ENCODE assay signal across 27 cellular contexts in genomic region chr2:26478366-26478765, GRCh38. TPM values are rescaled to one million over a fixed set of nuclear protein-coding genes. Genes with fewer than 3 reads are reported as not detected.
"Had no signal": no experiment of that assay in that cellular context is flagged by ENCODE, and none has a peak within 500 bp of the region (broad histone marks: within the 10 kb centered on the region; RNA-seq: fewer than 3 reads in every experiment).

No MANE protein-coding gene starts in this region.

- H3K4me3 ChIP-seq: coronary artery, esophagus muscularis mucosa, gastroesophageal sphincter, heart right ventricle, lung, neural progenitor cell, sigmoid colon, skin epidermis, spleen, transverse colon, upper lobe of right lung, uterus had no signal

- H3K4me1 ChIP-seq: foreskin keratinocyte, parathyroid adenoma, sigmoid colon, transverse colon, upper lobe of right lung, uterus had no signal

- ATAC-seq: naive thymus-derived CD4-positive, alpha-beta T cell; stimulated activated naive B cell treated with anti-CD40 and anti-IgM and Interleukin-4, amounts not matched to agents 10 μg/mL and 1 μg/mL and 100 μg/mL, for 72 hours had no signal

- H3K36me3 Mint-ChIP-seq: memory B cell; naive thymus-derived CD4-positive, alpha-beta T cell; neural progenitor cell; stimulated activated naive B cell treated with anti-CD40 and anti-IgM and Interleukin-4, amounts not matched to agents 10 μg/mL and 1 μg/mL and 100 μg/mL, for 72 hours had no signal

- H3K27me3 Mint-ChIP-seq: naive thymus-derived CD4-positive, alpha-beta T cell; stimulated activated naive CD8-positive, alpha-beta T cell treated with anti-CD3 and anti-CD28 coated beads, Interleukin-15, Interleukin-2, amounts not matched to agents 100 ng/mL and 50 ng/mL, for 24 hours had no signal

- H3K9me3 ChIP-seq: esophagus muscularis mucosa, gastroesophageal sphincter, heart right ventricle, sigmoid colon, spleen, transverse colon, upper lobe of right lung, uterus had no signal

- H3K27ac ChIP-seq: coronary artery, esophagus muscularis mucosa, foreskin keratinocyte, gastroesophageal sphincter, heart right ventricle, neural progenitor cell, parathyroid adenoma, sigmoid colon, skin epidermis, spleen, transverse colon, upper lobe of right lung, uterus had no signal

- H3K36me3 ChIP-seq: esophagus muscularis mucosa, gastroesophageal sphincter, heart right ventricle, neural progenitor cell, sigmoid colon, spleen, transverse colon, upper lobe of right lung, uterus had no signal

- DNase-seq: effector memory CD4-positive, alpha-beta T cell; hippocampal formation; kidney glomerular epithelial cell; sigmoid colon; spleen; stimulated activated CD4-positive, alpha-beta T cell treated with anti-CD3 and anti-CD28 coated beads, Interleukin-4, amount 100 ng/mL, for 4 hours; stimulated activated naive B cell treated with anti-CD40 and anti-IgM and Interleukin-4, amounts not matched to agents 10 μg/mL and 1 μg/mL and 100 μg/mL, for 72 hours; transverse colon; upper lobe of right lung had no signal

- H2AFZ ChIP-seq: neural progenitor cell, parathyroid adenoma had no signal

- H3K79me2 ChIP-seq: parathyroid adenoma had no signal

- H3K27ac Mint-ChIP-seq: stimulated activated naive B cell treated with anti-CD40 and anti-IgM and Interleukin-4, amounts not matched to agents 10 μg/mL and 1 μg/mL and 100 μg/mL, for 72 hours; stimulated activated naive CD8-positive, alpha-beta T cell treated with anti-CD3 and anti-CD28 coated beads, Interleukin-15, Interleukin-2, amounts not matched to agents 100 ng/mL and 50 ng/mL, for 24 hours had no signal

- H3K27me3 ChIP-seq: esophagus muscularis mucosa, foreskin keratinocyte, gastroesophageal sphincter, heart right ventricle, neural progenitor cell, sigmoid colon, transverse colon, upper lobe of right lung, uterus had no signal

- H3K9me3 Mint-ChIP-seq: memory B cell; naive thymus-derived CD4-positive, alpha-beta T cell; nephron; neural progenitor cell; stimulated activated naive CD8-positive, alpha-beta T cell treated with anti-CD3 and anti-CD28 coated beads, Interleukin-15, Interleukin-2, amounts not matched to agents 100 ng/mL and 50 ng/mL, for 24 hours had no signal

- H3K4me3 Mint-ChIP-seq: memory B cell; neural progenitor cell; stimulated activated naive B cell treated with anti-CD40 and anti-IgM and Interleukin-4, amounts not matched to agents 10 μg/mL and 1 μg/mL and 100 μg/mL, for 72 hours; stimulated activated naive CD8-positive, alpha-beta T cell treated with anti-CD3 and anti-CD28 coated beads, Interleukin-15, Interleukin-2, amounts not matched to agents 100 ng/mL and 50 ng/mL, for 24 hours had no signal

- H3K9ac ChIP-seq: neural progenitor cell, parathyroid adenoma had no signal

RNA-seq across cellular contexts. Expression of gene OTOF, which starts 0.4 kb away (rescaled TPM):
- total RNA-seq: chondrocyte, epithelial cell of proximal tubule, fibroblast of lung, foreskin keratinocyte, osteoblast had no signal
- polyA plus RNA-seq: fibroblast of lung, foreskin keratinocyte had no signal
